In genomic region chr4:52038109-52038912, GRCh38 we compare ENCODE assay signal across 8 cellular contexts. TPM values are rescaled to one million over a fixed set of nuclear protein-coding genes. Genes with fewer than 3 reads are reported as not detected.
DNase-seq lines count a peak whose midpoint lies in the region; ATAC-seq, FAIRE-seq and TF ChIP-seq lines count a peak whose summit lies in the region.

A gene with protein sequence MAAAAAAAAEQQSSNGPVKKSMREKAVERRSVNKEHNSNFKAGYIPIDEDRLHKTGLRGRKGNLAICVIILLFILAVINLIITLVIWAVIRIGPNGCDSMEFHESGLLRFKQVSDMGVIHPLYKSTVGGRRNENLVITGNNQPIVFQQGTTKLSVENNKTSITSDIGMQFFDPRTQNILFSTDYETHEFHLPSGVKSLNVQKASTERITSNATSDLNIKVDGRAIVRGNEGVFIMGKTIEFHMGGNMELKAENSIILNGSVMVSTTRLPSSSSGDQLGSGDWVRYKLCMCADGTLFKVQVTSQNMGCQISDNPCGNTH (minus strand): TSS chr4:52038299. CDS start chr4:52038259, 40 bp downstream.

- peak within 1 kb of the TSS; percentile 92 for H3K4me2 ChIP-seq in OCI-LY3 (ENCODE audit: low read length)

- CTCF ChIA-PET in BJ (lab: Yijun Ruan, JAX), result interaction anchor here (0.9 to 3.3 kb wide), 3 partner anchors 12 to 204 kb away, joined by 3 to 15 read pairs (median 3); no protein-coding TSS in a partner anchor

- peaks cover 15% of the 10 kb centered on the region for H3K4me1 ChIP-seq in OCI-LY3 (ENCODE audit: low read length)

- H3K9me3 Mint-ChIP-seq in activated T-helper 1 cell treated with anti-CD3 and anti-CD28 coated beads, Interleukin-12 subunit alpha, Interleukin-12 subunit beta, Interleukin-2, Interleukin-4 antibody, amounts not matched to agents 30 ng/mL and 10 ng/mL and 1 ng/mL, durations not matched to agents 14 hours and 24 hours and 36 hours, result no peaks in the 10 kb centered on the region
- no peaks in the 10 kb centered on the region for H3K9me3 Mint-ChIP-seq in natural killer cell
- H3K9me3 Mint-ChIP-seq in stimulated activated naive B cell treated with anti-CD40 and anti-IgM and Interleukin-4, amounts not matched to agents 10 μg/mL and 1 μg/mL and 100 μg/mL, for 72 hours, result no peaks in the 10 kb centered on the region

- H3K9ac ChIP-seq in OCI-LY3 (ENCODE audit: low read length), result peak within 1 kb of the TSS; percentile 64

- intact Hi-C loops in activated T-helper 1 cell treated with anti-CD3 and anti-CD28 coated beads, Interleukin-12 subunit alpha, Interleukin-12 subunit beta, Interleukin-2, Interleukin-4 antibody, amounts not matched to agents 30 ng/mL and 10 ng/mL and 1 ng/mL, durations not matched to agents 14 hours and 24 hours and 36 hours (cut with micrococcal nuclease), result loop anchor here (1.0 to 10.0 kb wide), 3 partner anchors 12 to 686 kb away; no protein-coding TSS in a partner anchor
- intact Hi-C loops in natural killer cell (cut with micrococcal nuclease), result no loop called here

- H3K9me3 ChIP-seq in OCI-LY3 (ENCODE audit: insufficient read depth, low read length), result no peaks in the 10 kb centered on the region

- H3K4me3 ChIP-seq in BJ (ENCODE audit: low read depth, low read length) (peak within 1 kb of the TSS; percentile 63), OCI-LY3 (ENCODE audit: low read length) (peak within 1 kb of the TSS; percentile 90), fibroblast of mammary gland (ENCODE audit: control insufficient read depth, low read depth, low read length) (peak within 1 kb of the TSS; percentile 78)

- H3K79me2 ChIP-seq in OCI-LY3 (ENCODE audit: low read length), result peaks cover 16% of the 10 kb centered on the region; the same call in 1 of the 2 replicates

- H3K4me3 Mint-ChIP-seq in activated T-helper 1 cell treated with anti-CD3 and anti-CD28 coated beads, Interleukin-12 subunit alpha, Interleukin-12 subunit beta, Interleukin-2, Interleukin-4 antibody, amounts not matched to agents 30 ng/mL and 10 ng/mL and 1 ng/mL, durations not matched to agents 14 hours and 24 hours and 36 hours, result peak within 1 kb of the TSS; percentile 86
- H3K4me3 Mint-ChIP-seq in natural killer cell, result peak within 1 kb of the TSS; percentile 89
- peak within 1 kb of the TSS; percentile 83 to 84 for H3K4me3 Mint-ChIP-seq in stimulated activated naive B cell treated with anti-CD40 and anti-IgM and Interleukin-4, amounts not matched to agents 10 μg/mL and 1 μg/mL and 100 μg/mL, for 72 hours

- H3K4me1 Mint-ChIP-seq in activated T-helper 1 cell treated with anti-CD3 and anti-CD28 coated beads, Interleukin-12 subunit alpha, Interleukin-12 subunit beta, Interleukin-2, Interleukin-4 antibody, amounts not matched to agents 30 ng/mL and 10 ng/mL and 1 ng/mL, durations not matched to agents 14 hours and 24 hours and 36 hours (ENCODE audit: low read depth), result peaks cover 27% of the 10 kb centered on the region
- H3K4me1 Mint-ChIP-seq in natural killer cell, result peaks cover 10 to 14% of the 10 kb centered on the region in 2 donors
- H3K4me1 Mint-ChIP-seq in stimulated activated naive B cell treated with anti-CD40 and anti-IgM and Interleukin-4, amounts not matched to agents 10 μg/mL and 1 μg/mL and 100 μg/mL, for 72 hours, result peaks cover 13 to 18% of the 10 kb centered on the region in 2 donors

- no peak within 1 kb of the TSS for H3K27ac ChIP-seq in OCI-LY3 (ENCODE audit: low read length)

- POLR2A ChIA-PET in BJ (lab: Charles Lee), result no interaction called here

- TF ChIP-seq CTCF in BJ (IDR thresholded peaks at IDR 0.05; ENCODE audit: insufficient read depth, low read depth, low read length) (no peak), OCI-LY3 (IDR thresholded peaks at IDR 0.05; ENCODE audit: low read depth, low read length) (no peak), fibroblast of mammary gland (conservative IDR thresholded peaks at IDR 0.05; ENCODE audit: control insufficient read depth, insufficient read depth, low read depth, low read length) (no peak), natural killer cell (IDR thresholded peaks at IDR 0.05) (no peak)

- FAIRE-seq in GM19239 (lab: Jason Lieb, UNC), result peak; percentile 31

- peak within 1 kb of the TSS; percentile 95 for H2AFZ ChIP-seq in OCI-LY3 (ENCODE audit: low read depth, low read length)

- ATAC-seq in HG03378 (IDR thresholded peaks at IDR 0.05; ENCODE audit: unreplicated experiment) (peak; percentile 70), natural killer cell (peak; percentile 68 to 87 (median 74))
- ATAC-seq in stimulated activated naive B cell treated with anti-CD40 and anti-IgM and Interleukin-4, amounts not matched to agents 10 μg/mL and 1 μg/mL and 100 μg/mL, for 72 hours (replicated peaks), result peak; percentile 92 to 93

- peak within 1 kb of the TSS; percentile 63 for H3K27ac Mint-ChIP-seq in activated T-helper 1 cell treated with anti-CD3 and anti-CD28 coated beads, Interleukin-12 subunit alpha, Interleukin-12 subunit beta, Interleukin-2, Interleukin-4 antibody, amounts not matched to agents 30 ng/mL and 10 ng/mL and 1 ng/mL, durations not matched to agents 14 hours and 24 hours and 36 hours
- no peak within 1 kb of the TSS for H3K27ac Mint-ChIP-seq in natural killer cell
- peak within 1 kb of the TSS; percentile 73 for H3K27ac Mint-ChIP-seq in stimulated activated naive B cell treated with anti-CD40 and anti-IgM and Interleukin-4, amounts not matched to agents 10 μg/mL and 1 μg/mL and 100 μg/mL, for 72 hours

- H3K27me3 Mint-ChIP-seq in activated T-helper 1 cell treated with anti-CD3 and anti-CD28 coated beads, Interleukin-12 subunit alpha, Interleukin-12 subunit beta, Interleukin-2, Interleukin-4 antibody, amounts not matched to agents 30 ng/mL and 10 ng/mL and 1 ng/mL, durations not matched to agents 14 hours and 24 hours and 36 hours (ENCODE audit: insufficient read depth), result peaks cover 17% of the 10 kb centered on the region
- H3K27me3 Mint-ChIP-seq in natural killer cell (ENCODE audit: low read depth in 2 of 2), result peaks cover 34 to 47% of the 10 kb centered on the region in 2 donors
- peaks cover 22 to 40% of the 10 kb centered on the region in 2 donors for H3K27me3 Mint-ChIP-seq in stimulated activated naive B cell treated with anti-CD40 and anti-IgM and Interleukin-4, amounts not matched to agents 10 μg/mL and 1 μg/mL and 100 μg/mL, for 72 hours

- H3K36me3 Mint-ChIP-seq in activated T-helper 1 cell treated with anti-CD3 and anti-CD28 coated beads, Interleukin-12 subunit alpha, Interleukin-12 subunit beta, Interleukin-2, Interleukin-4 antibody, amounts not matched to agents 30 ng/mL and 10 ng/mL and 1 ng/mL, durations not matched to agents 14 hours and 24 hours and 36 hours (ENCODE audit: low read depth), result peaks cover 3% of the 10 kb centered on the region
- H3K36me3 Mint-ChIP-seq in natural killer cell, result no peaks in the 10 kb centered on the region
- peaks cover 0 to 3% of the 10 kb centered on the region in 2 donors for H3K36me3 Mint-ChIP-seq in stimulated activated naive B cell treated with anti-CD40 and anti-IgM and Interleukin-4, amounts not matched to agents 10 μg/mL and 1 μg/mL and 100 μg/mL, for 72 hours

- no peaks in the 10 kb centered on the region for H3K36me3 ChIP-seq in BJ (ENCODE audit: control insufficient read depth, insufficient read depth, low read length)
- H3K36me3 ChIP-seq in OCI-LY3 (replicated peaks; ENCODE audit: low read depth, low read length), result no peaks in the 10 kb centered on the region

- DNase-seq in BJ (ENCODE audit: low read depth), result no peak
- DNase-seq in GM19239 (ENCODE audit: insufficient read length, low spot score), result peak; percentile 54
- DNase-seq in activated T-helper 1 cell treated with anti-CD3 and anti-CD28 coated beads, Interleukin-12 subunit alpha, Interleukin-12 subunit beta, Interleukin-2, Interleukin-4 antibody, amounts not matched to agents 30 ng/mL and 10 ng/mL and 1 ng/mL, durations not matched to agents 14 hours and 24 hours and 36 hours (ENCODE audit: low spot score), result peak; percentile 71
- peak; percentile 31 for DNase-seq in fibroblast of mammary gland (ENCODE audit: low read depth)
- no peak for DNase-seq in natural killer cell
- peak; percentile 52 for DNase-seq in stimulated activated naive B cell treated with anti-CD40 and anti-IgM and Interleukin-4, amounts not matched to agents 10 μg/mL and 1 μg/mL and 100 μg/mL, for 72 hours

- H4K20me1 ChIP-seq in OCI-LY3 (ENCODE audit: insufficient read depth, low read length), result no peaks in the 10 kb centered on the region

- H3K27me3 ChIP-seq in BJ (ENCODE audit: control insufficient read depth, insufficient read depth, low read length) (peaks cover 10% of the 10 kb centered on the region), OCI-LY3 (ENCODE audit: low read depth, low read length) (peaks cover 29% of the 10 kb centered on the region)

RNA-seq across cellular contexts. Expression of the gene that starts here (rescaled TPM):
- polyA plus RNA-seq in BJ (2011; rRNA removed), result 23.3 and 38.2 TPM in 2 replicates
- 7.1 and 9.1 TPM in 2 replicates for polyA minus RNA-seq in BJ (2011; rRNA and poly(A)+ RNA removed)
- total RNA-seq in activated T-helper 1 cell treated with anti-CD3 and anti-CD28 coated beads, Interleukin-12 subunit alpha, Interleukin-12 subunit beta, Interleukin-2, Interleukin-4 antibody, amounts not matched to agents 30 ng/mL and 10 ng/mL and 1 ng/mL, durations not matched to agents 14 hours and 24 hours and 36 hours, result 13.9 and 14.4 TPM in 2 replicates
- total RNA-seq in natural killer cell, result 1 to 10 TPM in 1 of 3 donors, under 1 TPM in 2; 0.14 to 1.6 (median 0.68) TPM

Comparison
In these comparisons a context has a peak if more than half of its experiments do, and no peak if none do; other contexts are left out.
1. DNase-seq: peak in GM19239 (single experiment), activated T-helper 1 cell treated with anti-CD3 and anti-CD28 coated beads, Interleukin-12 subunit alpha, Interleukin-12 subunit beta, Interleukin-2, Interleukin-4 antibody, amounts not matched to agents 30 ng/mL and 10 ng/mL and 1 ng/mL, durations not matched to agents 14 hours and 24 hours and 36 hours (single experiment), fibroblast of mammary gland (single experiment) and stimulated activated naive B cell treated with anti-CD40 and anti-IgM and Interleukin-4, amounts not matched to agents 10 μg/mL and 1 μg/mL and 100 μg/mL, for 72 hours (single experiment); none in BJ (single experiment) and natural killer cell (single experiment).
2. H3K27ac Mint-ChIP-seq: peak in activated T-helper 1 cell treated with anti-CD3 and anti-CD28 coated beads, Interleukin-12 subunit alpha, Interleukin-12 subunit beta, Interleukin-2, Interleukin-4 antibody, amounts not matched to agents 30 ng/mL and 10 ng/mL and 1 ng/mL, durations not matched to agents 14 hours and 24 hours and 36 hours (single experiment) and stimulated activated naive B cell treated with anti-CD40 and anti-IgM and Interleukin-4, amounts not matched to agents 10 μg/mL and 1 μg/mL and 100 μg/mL, for 72 hours (single experiment); none in natural killer cell (0 of 2).
3. Peak in every context shown above with its lines, with median percentiles within 50 percentile points of each other: H3K4me3 ChIP-seq, ATAC-seq and H3K4me3 Mint-ChIP-seq.